ENCODE assay signal across 1 cellular context in the genomic region with DNA sequence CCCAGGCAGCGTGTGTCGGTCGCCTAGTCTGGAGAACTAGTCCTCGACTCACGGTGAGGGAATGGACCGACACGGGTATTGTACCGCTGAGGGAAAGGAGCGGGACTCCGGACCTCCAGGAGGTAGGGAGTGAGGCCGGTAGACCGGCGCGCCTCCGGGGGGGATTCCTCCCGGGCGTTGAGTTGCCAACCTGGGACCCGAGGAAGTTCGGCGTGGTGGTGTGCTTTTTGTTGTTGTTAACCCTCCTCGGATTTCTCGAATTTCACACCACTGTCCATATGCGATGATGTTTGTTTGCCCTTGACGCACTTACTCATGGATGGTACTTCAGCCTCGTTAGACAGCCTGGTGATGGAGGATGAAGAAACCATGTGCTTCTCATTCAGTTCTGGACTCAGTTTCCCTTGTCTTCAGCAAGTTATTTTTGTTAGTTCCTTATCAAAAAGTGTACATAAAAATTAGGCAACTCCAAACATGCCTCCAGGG.
A peak's percentile ranks its signal among the peaks of the same experiment; 100 is the strongest.
TF ChIP-seq lines count a peak whose summit lies in the region.

No MANE protein-coding gene starts in this region.

TF ChIP-seq in HCT116, 20 proteins besides CTCF, POLR2A, EP300 and RAD21:
- TF ChIP-seq, protein P1, sequence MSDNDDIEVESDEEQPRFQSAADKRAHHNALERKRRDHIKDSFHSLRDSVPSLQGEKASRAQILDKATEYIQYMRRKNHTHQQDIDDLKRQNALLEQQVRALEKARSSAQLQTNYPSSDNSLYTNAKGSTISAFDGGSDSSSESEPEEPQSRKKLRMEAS (IDR thresholded peaks at IDR 0.05), result peak; percentile 39; the same call in 1 of the 2 replicates
- TF ChIP-seq SIN3A (IDR thresholded peaks at IDR 0.05; ENCODE audit: low read depth), result peak; percentile 19; the same call in 1 of the 2 replicates
